In genomic region chr2:16044946-16045456, GRCh38 we compare ENCODE assay signal across 25 cellular contexts.
A peak's percentile ranks its signal among the peaks of the same experiment; 100 is the strongest.
DNase-seq lines count a peak whose midpoint lies in the region; ATAC-seq, FAIRE-seq and TF ChIP-seq lines count a peak whose summit lies in the region.
"Had no signal": no experiment of that assay in that cellular context is flagged by ENCODE, and none has a peak within 500 bp of the region (broad histone marks: within the 10 kb centered on the region; RNA-seq: fewer than 3 reads in every experiment).

No MANE protein-coding gene starts in this region.

- H3K4me1 ChIP-seq in RWPE2 (ENCODE audit: insufficient read depth, poor library complexity, severe bottlenecking) = no peaks in the 10 kb centered on the region
- H3K4me1 ChIP-seq: A549, HAP-1 had no signal

- ATAC-seq in RWPE2 (ENCODE audit: low read depth) = peak; percentile 41; the same call in 1 of the 3 replicates
- ATAC-seq in omental fat pad (ENCODE audit: low FRiP score) = no peak
- ATAC-seq: A549 had no signal

- H3K9me3 ChIP-seq in MG63 (no peaks in the 10 kb centered on the region), RWPE2 (ENCODE audit: severe bottlenecking) (no peaks in the 10 kb centered on the region)
- H3K9me3 ChIP-seq: A549, HAP-1 had no signal

- no peaks in the 10 kb centered on the region; the same call in 1 of the 2 replicates for H3K27me3 ChIP-seq in MG63
- no peaks in the 10 kb centered on the region for H3K27me3 ChIP-seq in RWPE2 (ENCODE audit: insufficient read depth, poor library complexity, severe bottlenecking)
- H3K27me3 ChIP-seq in bronchial epithelial cell (ENCODE audit: control insufficient read depth, insufficient read depth, low read length) = no peaks in the 10 kb centered on the region
- H3K27me3 ChIP-seq: BE2C; BLaER1 treated with 17β-estradiol and CSF1 and Interleukin-3, amounts not matched to agents 10 nM and 100 nM had no signal

- DNase-seq in MG63 = peak; percentile 46
- no peak for DNase-seq in RWPE2 (ENCODE audit: low spot score)
- DNase-seq in bronchial epithelial cell (ENCODE audit: low read depth) = peak; percentile 49
- peak; percentile 78 for DNase-seq in kidney tubule cell (ENCODE audit: low spot score)
- no peak for DNase-seq in DMS79 (lab: John Stamatoyannopoulos, UW)
- DNase-seq in retina = no peak
- DNase-seq in omental fat pad (ENCODE audit: low spot score) = no peak
- no peak for DNase-seq in DMS53 (lab: John Stamatoyannopoulos, UW)
- DNase-seq: 8988T; ACHN; AML-193; BE2C; CD4-positive, alpha-beta T cell; CD8-positive, alpha-beta memory T cell; DMS 273 treated with DMSO at 0.1 percent for 48 hours; DND-41; GOT3; HFFc6 had no signal

- H3K4me3 ChIP-seq in MG63 (no peak overlapping the region), RWPE2 (ENCODE audit: severe bottlenecking) (no peak overlapping the region), bronchial epithelial cell (ENCODE audit: low read depth, low read length) (no peak overlapping the region)
- H3K4me3 ChIP-seq: A549; BLaER1 treated with 17β-estradiol and CSF1 and Interleukin-3, amounts not matched to agents 10 nM and 100 nM; HAP-1 had no signal

- no peak for FAIRE-seq in bronchial epithelial cell (lab: Jason Lieb, UNC)
- FAIRE-seq: A549, D721Med, G401.6, GM12892, H54 had no signal

- no peak overlapping the region for H3K27ac ChIP-seq in RWPE2 (ENCODE audit: poor library complexity, severe bottlenecking)
- H3K27ac ChIP-seq: A549; BLaER1 treated with 17β-estradiol and CSF1 and Interleukin-3, amounts not matched to agents 10 nM and 100 nM had no signal

- no peaks in the 10 kb centered on the region for H3K36me3 ChIP-seq in MG63
- no peaks in the 10 kb centered on the region for H3K36me3 ChIP-seq in RWPE2 (ENCODE audit: low read depth)
- no peaks in the 10 kb centered on the region for H3K36me3 ChIP-seq in bronchial epithelial cell (ENCODE audit: control insufficient read depth, insufficient read depth, low read length)
- H3K36me3 ChIP-seq: BE2C; BLaER1 treated with 17β-estradiol and CSF1 and Interleukin-3, amounts not matched to agents 10 nM and 100 nM; HAP-1 had no signal

- TF ChIP-seq CTCF in RWPE2 (IDR thresholded peaks at IDR 0.05; ENCODE audit: poor library complexity, severe bottlenecking) (no peak), bronchial epithelial cell (IDR thresholded peaks at IDR 0.05; ENCODE audit: insufficient read depth, low read length, severe bottlenecking) (no peak), omental fat pad (IDR thresholded peaks at IDR 0.05) (no peak)

Comparison
In these comparisons a context has a peak if more than half of its experiments do, and no peak if none do; other contexts are left out.
1. DNase-seq: peak in MG63 (single experiment), bronchial epithelial cell (single experiment) and kidney tubule cell (single experiment); none in RWPE2 (single experiment), DMS79 (single experiment), retina (single experiment), omental fat pad (single experiment) and DMS53 (single experiment).